ENCODE assay signal across 25 cellular contexts in genomic region chr5:65556718-65557117, GRCh38.
"Had no signal": no experiment of that assay in that cellular context is flagged by ENCODE, and none has a peak within 500 bp of the region (broad histone marks: within the 10 kb centered on the region; RNA-seq: fewer than 3 reads in every experiment).

No MANE protein-coding gene starts in this region.

- H3K27me3 Mint-ChIP-seq: T-cell had no signal

- DNase-seq: activated CD4-positive, alpha-beta T cell treated with anti-CD3 and anti-CD28 coated beads for 4 hours; activated CD4-positive, alpha-beta T cell treated with anti-CD3 and anti-CD28 coated beads, Interleukin-2, amount 50 U/mL, for 4 hours; activated CD8-positive, alpha-beta memory T cell treated with anti-CD3 and anti-CD28 coated beads, Interleukin-2, amount 50 U/mL, for 48 hours; activated CD8-positive, alpha-beta T cell treated with anti-CD3 and anti-CD28 coated beads, Interleukin-2, amount 10 ng/mL, durations not matched to agents 7 days and 5 days; activated effector memory CD4-positive, alpha-beta T cell treated with anti-CD3 and anti-CD28 coated beads, Interleukin-2, amount 50 U/mL, for 16 hours; activated naive CD4-positive, alpha-beta T cell treated with Interleukin-2 at 50 U/mL for 16 hours; activated T-cell treated with anti-CD3 and anti-CD28 coated beads, Interleukin-2, amount 50 U/mL, for 1 hour; brain microvascular endothelial cell; KG1; NCI-H1105 treated with DMSO at 0.1 percent for 48 hours; NCI-H1436 treated with DMSO at 0.1 percent for 48 hours; NCI-H187; NCI-H2081; NCI-H510A treated with DMSO at 0.1 percent for 48 hours; NCI-H69; PC-3; SHP77; T-cell; T-helper 2 cell; T1000; WERI-Rb-1 had no signal

- FAIRE-seq: colon, RCC 7860, TTC549 had no signal

- H3K27ac Mint-ChIP-seq: activated CD8-positive, alpha-beta T cell treated with anti-CD3 and anti-CD28 coated beads, Interleukin-2, amount 10 ng/mL, durations not matched to agents 7 days and 5 days had no signal

- H3K4me3 Mint-ChIP-seq: activated CD8-positive, alpha-beta T cell treated with anti-CD3 and anti-CD28 coated beads, Interleukin-2, amount 10 ng/mL, durations not matched to agents 7 days and 5 days; T-cell had no signal

- H3K9me3 Mint-ChIP-seq: activated naive CD4-positive, alpha-beta T cell treated with anti-CD3 and anti-CD28 coated beads, Interleukin-2, amount 50 U/mL, for 72 hours; T-cell had no signal
